ENCODE assay signal across 8 cellular contexts in genomic region chr17:40075216-40076100, GRCh38. TPM values are rescaled to one million over a fixed set of nuclear protein-coding genes. Genes with fewer than 3 reads are reported as not detected.
DNase-seq lines count a peak whose midpoint lies in the region; ATAC-seq lines count a peak whose summit lies in the region.

No MANE protein-coding gene starts in this region.

- ATAC-seq in Right ventricle myocardium superior (ENCODE audit: poor library complexity) (peak; percentile 64), HG03135 (IDR thresholded peaks at IDR 0.05; ENCODE audit: unreplicated experiment) (no peak), GM21737 (IDR thresholded peaks at IDR 0.05; ENCODE audit: unreplicated experiment) (no peak)

- DNase-seq in COLO668 (lab: John Stamatoyannopoulos, UW; ENCODE audit: unreplicated experiment) = peak; percentile 65
- peak; percentile 51 for DNase-seq in HuH-7.5 (ENCODE audit: low spot score)
- peak; percentile 79 for DNase-seq in SK-MEL-5 (ENCODE audit: low read depth, low spot score)
- DNase-seq in activated naive CD4-positive, alpha-beta T cell treated with anti-CD3 and anti-CD28 coated beads, Interleukin-2, amount 50 U/mL, for 16 hours = peak; percentile 68
- peak; percentile 91 for DNase-seq in Right ventricle myocardium superior
- peak in 8 of 10 donors; percentile 74 to 96 (median 86) for DNase-seq in posterior cingulate gyrus

- in situ Hi-C loops in SK-MEL-5 (cut with HindIII; ENCODE audit: low pct_unique_long_range_greater_than_20kb, low sequenced_read_pairs) = loop anchor here (25.0 kb wide), 1 partner anchor 88 kb away; the partner anchor contains the start of gene PSMD3

- intact Hi-C loops in Right ventricle myocardium superior (cut with DNase I) (no loop called here), posterior cingulate gyrus (cut with DNase I) (loop anchor here (1.0 kb wide), 1 partner anchor 13 kb away; the partner anchor contains the start of gene THRA)

RNA-seq across cellular contexts. Expression of gene THRA, which starts 12.7 kb away (rescaled TPM):
- 14.3 and 15.9 TPM in 2 replicates for total RNA-seq in SK-MEL-5 (2014; rRNA removed; shearing (Covaris generic))
- 19.3 and 27.3 TPM in 2 replicates for polyA plus RNA-seq in SK-MEL-5 (2015; cell fraction: cytosol; rRNA removed)
- 8.4 and 14.7 TPM in 2 replicates for polyA plus RNA-seq in SK-MEL-5 (2015; cell fraction: nucleus; rRNA removed)
- 80.0 TPM for total RNA-seq in Right ventricle myocardium superior

RNA-seq across cellular contexts. Expression of gene MED24, which starts 21.2 kb away (rescaled TPM):
- 29.6 and 34.0 TPM in 2 replicates for total RNA-seq in SK-MEL-5 (2014; rRNA removed; shearing (Covaris generic))
- 57.2 and 71.2 TPM in 2 replicates for polyA plus RNA-seq in SK-MEL-5 (2015; cell fraction: cytosol; rRNA removed)
- 280 and 317 TPM in 2 replicates for polyA plus RNA-seq in SK-MEL-5 (2015; cell fraction: nucleus; rRNA removed)
- 54.0 TPM for total RNA-seq in Right ventricle myocardium superior

RNA-seq across cellular contexts. Expression of gene NR1D1, which starts 24.9 kb away (rescaled TPM):
- 2.1 and 2.4 TPM in 2 replicates for total RNA-seq in SK-MEL-5 (2014; rRNA removed; shearing (Covaris generic))
- 10.0 and 13.4 TPM in 2 replicates for polyA plus RNA-seq in SK-MEL-5 (2015; cell fraction: cytosol; rRNA removed)
- 7.7 and 8.9 TPM in 2 replicates for polyA plus RNA-seq in SK-MEL-5 (2015; cell fraction: nucleus; rRNA removed)
- 21.1 TPM for total RNA-seq in Right ventricle myocardium superior

RNA-seq across cellular contexts. Expression of gene MSL1, which starts 46.3 kb away (rescaled TPM):
- total RNA-seq in SK-MEL-5 (2014; rRNA removed; shearing (Covaris generic)) = 43.3 and 48.9 TPM in 2 replicates
- 41.3 and 45.2 TPM in 2 replicates for polyA plus RNA-seq in SK-MEL-5 (2015; cell fraction: cytosol; rRNA removed)
- 151 and 168 TPM in 2 replicates for polyA plus RNA-seq in SK-MEL-5 (2015; cell fraction: nucleus; rRNA removed)
- 46.8 TPM for total RNA-seq in Right ventricle myocardium superior
